8 cellular contexts compared by ENCODE assay signal in the genomic region with DNA sequence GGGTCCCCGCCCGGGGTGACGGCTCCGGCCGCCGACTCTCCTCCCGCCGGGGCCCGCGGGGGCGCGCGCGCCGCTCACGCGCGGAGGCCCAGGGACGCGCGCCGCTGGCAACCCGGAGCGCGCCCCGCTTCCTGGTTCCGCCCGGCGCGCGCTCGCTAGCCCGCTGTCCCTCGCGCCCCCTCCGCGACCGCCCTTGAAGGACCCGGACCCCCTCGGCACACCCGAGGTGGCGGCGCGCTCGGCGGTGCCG. TPM values are rescaled to one million over a fixed set of nuclear protein-coding genes. Genes with fewer than 3 reads are reported as not detected.
DNase-seq lines count a peak whose midpoint lies in the region; ATAC-seq, FAIRE-seq and TF ChIP-seq lines count a peak whose summit lies in the region.

A gene (minus strand): TSS at position 33 of the 250 bp plus-strand sequence. CDS start 44,264 bp downstream, outside the sequence.

- peaks cover 36% of the 10 kb centered on the region for H3K4me1 ChIP-seq in HEK293 (ENCODE audit: control insufficient read depth, insufficient read depth, low read length)
- peaks cover 63% of the 10 kb centered on the region for H3K4me1 ChIP-seq in HepG2 (ENCODE audit: insufficient read depth, low read length)

- H3K27ac ChIP-seq in HEK293 (ENCODE audit: extremely low read depth, low read depth, low read length) (peak within 1 kb of the TSS; percentile 85; the same call in 1 of the 2 replicates), HepG2 (ENCODE audit: extremely low read length, insufficient read depth, low read length) (peak within 1 kb of the TSS; percentile 94)

- no peaks in the 10 kb centered on the region for H3K9me3 ChIP-seq in HEK293 (ENCODE audit: control insufficient read depth, insufficient read depth, low read depth, low read length)
- no peaks in the 10 kb centered on the region for H3K9me3 ChIP-seq in HepG2 (ENCODE audit: low read length)

- in situ Hi-C loops in HepG2 (cut with HindIII; ENCODE audit: extremely low pct_ligation_motif_present, low pct_unique_long_range_greater_than_20kb) = no loop called here

- H3K36me3 ChIP-seq in HEK293 (ENCODE audit: control insufficient read depth in 2 of 2, insufficient read depth in 1 of 2, low read length in 2 of 2) (no peaks in the 10 kb centered on the region), HepG2 (replicated peaks in 1 of 2; ENCODE audit: control insufficient read depth in 1 of 2, insufficient read depth in 2 of 2, low read length in 2 of 2) (no peaks in the 10 kb centered on the region)

- peak within 1 kb of the TSS; percentile 92 for H3K9ac ChIP-seq in HepG2 (ENCODE audit: insufficient read depth, low read depth, low read length)

- peaks cover 7% of the 10 kb centered on the region for H3K36me3 Mint-ChIP-seq in dendritic cell treated with granulocyte-macrophage colony-stimulating factor and Interleukin-4, amounts not matched to agents 40 ng/mL and 50 ng/mL, for 4 days (ENCODE audit: low read depth)

- H3K4me3 Mint-ChIP-seq in dendritic cell treated with granulocyte-macrophage colony-stimulating factor and Interleukin-4, amounts not matched to agents 40 ng/mL and 50 ng/mL, for 4 days = peak within 1 kb of the TSS; percentile 89

- H3K4me1 Mint-ChIP-seq in dendritic cell treated with granulocyte-macrophage colony-stimulating factor and Interleukin-4, amounts not matched to agents 40 ng/mL and 50 ng/mL, for 4 days (ENCODE audit: low read depth) = peaks cover 51% of the 10 kb centered on the region

- H3K27me3 Mint-ChIP-seq in dendritic cell treated with granulocyte-macrophage colony-stimulating factor and Interleukin-4, amounts not matched to agents 40 ng/mL and 50 ng/mL, for 4 days = peaks cover 5% of the 10 kb centered on the region

- no TSS peak for BruUV-seq in HepG2 (replicated peaks; lab: Mats Ljungman, UMichigan)

- no peaks in the 10 kb centered on the region for H3K9me3 Mint-ChIP-seq in dendritic cell treated with granulocyte-macrophage colony-stimulating factor and Interleukin-4, amounts not matched to agents 40 ng/mL and 50 ng/mL, for 4 days

- H3K4me3 ChIP-seq in HEK293 (ENCODE audit: low read depth, low read length) (peak within 1 kb of the TSS; percentile 84), HepG2 (replicated peaks in 1 of 3; ENCODE audit: insufficient read depth in 1 of 3, low read depth in 2 of 3, low read length in 3 of 3) (peak within 1 kb of the TSS; percentile 81 to 96 (median 91))

- TF ChIP-seq CTCF in GM10266 (IDR thresholded peaks at IDR 0.05; ENCODE audit: control insufficient read depth, insufficient read depth, low read depth, missing control alignments) = no peak
- TF ChIP-seq CTCF in HEK293 (tag by site-specific recombination; IDR thresholded peaks at IDR 0.05) = no peak
- TF ChIP-seq CTCF in HepG2 (CRISPR knock-in tag; IDR thresholded peaks at IDR 0.05) = no peak

- no CpG with 5 or more reads among the region's 47 CpGs for WGBS in HepG2 (ENCODE audit: low lambda C conversion rate)

- no peak for FAIRE-seq in HepG2 (lab: Jason Lieb, UNC)

- ATAC-seq in HepG2 = peak; percentile 20; the same call in 2 of the 3 replicates

- TF ChIP-seq RAD21 in HepG2 (CRISPR knock-in tag; IDR thresholded peaks at IDR 0.05) = no peak

- TF ChIP-seq EP300 in HepG2 (IDR thresholded peaks at IDR 0.05; ENCODE audit: low read depth in 2 of 2, low read length in 2 of 2) (no peak), HepG2 (CRISPR knock-in tag; IDR thresholded peaks at IDR 0.05; ENCODE audit: borderline replicate concordance) (no peak)

- peak within 1 kb of the TSS; percentile 97 for H3K4me2 ChIP-seq in HepG2 (ENCODE audit: low read depth, low read length)

- intact Hi-C loops in dendritic cell treated with granulocyte-macrophage colony-stimulating factor and Interleukin-4, amounts not matched to agents 40 ng/mL and 50 ng/mL, for 4 days (cut with micrococcal nuclease) = loop anchor here (10.0 kb wide), 1 partner anchor 51 kb away; no protein-coding TSS in a partner anchor
- intact Hi-C loops in HepG2 (cut with micrococcal nuclease; ENCODE audit: unreplicated experiment) = no loop called here

- POLR2A ChIA-PET in HEK293 (lab: Yijun Ruan, JAX) (interaction anchor here (0.6 to 1.7 kb wide), 3 partner anchors 33 to 255 kb away, joined by 3 to 5 read pairs (median 3); no protein-coding TSS in a partner anchor), HepG2 (lab: Yijun Ruan, JAX) (interaction anchor here (1.2 to 3.6 kb wide), 5 partner anchors 28 to 588 kb away, joined by 3 to 21 read pairs (median 4); no protein-coding TSS in a partner anchor)

- H3K79me2 ChIP-seq in HepG2 (ENCODE audit: insufficient read depth, low read length) = peaks cover 45% of the 10 kb centered on the region

- H3K27me3 ChIP-seq in HepG2 (ENCODE audit: control insufficient read depth in 1 of 2, insufficient read depth in 2 of 2, low read length in 2 of 2) = peaks cover 0 to 9% of the 10 kb centered on the region in 2 experiments; a peak in 2 of 5 replicates

- TF ChIP-seq POLR2A in HepG2 (IDR thresholded peaks at IDR 0.05; ENCODE audit: insufficient read depth in 1 of 2, low read depth in 2 of 2, low read length in 2 of 2) = peak in 1 of 2 experiments; percentile 67; a peak in 1 of 4 replicates

- no peak within 1 kb of the TSS for H2AFZ ChIP-seq in HepG2 (ENCODE audit: low read length)

- H4K20me1 ChIP-seq in HepG2 (ENCODE audit: insufficient read depth, low read length) = no peaks in the 10 kb centered on the region; the same call in 1 of the 2 replicates

- H3K27ac Mint-ChIP-seq in dendritic cell treated with granulocyte-macrophage colony-stimulating factor and Interleukin-4, amounts not matched to agents 40 ng/mL and 50 ng/mL, for 4 days = peak within 1 kb of the TSS; percentile 83

- DNase-seq in GM10266 (ENCODE audit: extremely low spot score) = peak; percentile 95
- DNase-seq in NCI-H2196 treated with DMSO at 0.1 percent for 48 hours (lab: John Stamatoyannopoulos, UW; ENCODE audit: unreplicated experiment) = peak; percentile 21
- peak; percentile 58 for DNase-seq in activated CD4-positive, alpha-beta T cell treated with anti-CD3 and anti-CD28 coated beads, Interleukin-2, amount 50 U/mL, for 1 hour
- no peak for DNase-seq in HepG2 (ENCODE audit: low spot score)
- DNase-seq in stimulated activated CD4-positive, alpha-beta T cell treated with anti-CD3 and anti-CD28 coated beads, Interleukin-4, amount 100 ng/mL, for 4 hours = peak; percentile 54 to 70
- no peak for DNase-seq in foreskin melanocyte

- CTCF ChIA-PET in HEK293 (lab: Yijun Ruan, JAX) (interaction anchor here (1.0 to 1.8 kb wide), 2 partner anchors 54 to 251 kb away, joined by 3 to 9 read pairs; no protein-coding TSS in a partner anchor), HepG2 (lab: Yijun Ruan, JAX; ENCODE audit: low intra/inter-chr PET ratio, low total read pairs) (no interaction called here)

TF ChIP-seq in HepG2, 621 proteins besides CTCF, POLR2A, EP300 and RAD21 (continues in another document):
- TF ChIP-seq ZNF24 (IDR thresholded peaks at IDR 0.05) = no peak
- TF ChIP-seq ZNF546 (CRISPR knock-in tag; conservative IDR thresholded peaks at IDR 0.05) = no peak
- TF ChIP-seq ZSCAN9 (CRISPR knock-in tag; IDR thresholded peaks at IDR 0.05; ENCODE audit: borderline replicate concordance) = no peak
- TF ChIP-seq PRPF4 (IDR thresholded peaks at IDR 0.05; ENCODE audit: low read depth, low read length, poor library complexity, severe bottlenecking) = no peak
- TF ChIP-seq, protein P1, sequence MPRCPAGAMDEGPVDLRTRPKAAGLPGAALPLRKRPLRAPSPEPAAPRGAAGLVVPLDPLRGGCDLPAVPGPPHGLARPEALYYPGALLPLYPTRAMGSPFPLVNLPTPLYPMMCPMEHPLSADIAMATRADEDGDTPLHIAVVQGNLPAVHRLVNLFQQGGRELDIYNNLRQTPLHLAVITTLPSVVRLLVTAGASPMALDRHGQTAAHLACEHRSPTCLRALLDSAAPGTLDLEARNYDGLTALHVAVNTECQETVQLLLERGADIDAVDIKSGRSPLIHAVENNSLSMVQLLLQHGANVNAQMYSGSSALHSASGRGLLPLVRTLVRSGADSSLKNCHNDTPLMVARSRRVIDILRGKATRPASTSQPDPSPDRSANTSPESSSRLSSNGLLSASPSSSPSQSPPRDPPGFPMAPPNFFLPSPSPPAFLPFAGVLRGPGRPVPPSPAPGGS (CRISPR knock-in tag; IDR thresholded peaks at IDR 0.05) = 0 out of 2 replicates have a peak, but pooled peaks have one; percentile 50
- TF ChIP-seq CENPT (CRISPR knock-in tag; IDR thresholded peaks at IDR 0.05; ENCODE audit: low read depth) = 0 out of 2 replicates have a peak, but pooled peaks have one; percentile 50
- TF ChIP-seq ZNF446 (CRISPR knock-in tag; IDR thresholded peaks at IDR 0.05) = peak; percentile 60; the same call in 1 of the 2 replicates
- peak; percentile 57; the same call in 1 of the 2 replicates for TF ChIP-seq SIN3A (IDR thresholded peaks at IDR 0.05; ENCODE audit: borderline replicate concordance, low read depth, low read length)
- no peak for TF ChIP-seq ZNF577 (CRISPR knock-in tag; IDR thresholded peaks at IDR 0.05; ENCODE audit: borderline replicate concordance, low read depth)
- TF ChIP-seq JUN (CRISPR knock-in tag; IDR thresholded peaks at IDR 0.05) = no peak

RNA-seq across cellular contexts. Expression of the gene that starts here (rescaled TPM):
- total RNA-seq in HepG2 (2016; rRNA removed; fragmentation: Illumina TruSeq; extraction: Trizol) = 17.2 and 21.0 TPM in 2 replicates
- 8.8 and 10.4 TPM in 2 replicates for total RNA-seq in HepG2 (2016; cell fraction: cytosol; rRNA removed; fragmentation: Illumina TruSeq; extraction: Trizol; ENCODE audit: low read depth)
- 14.8 and 23.5 TPM in 2 replicates for total RNA-seq in HepG2 (2016; cell fraction: insoluble cytoplasmic fraction; rRNA removed; fragmentation: Illumina TruSeq; extraction: Trizol)
- 13.7 and 14.6 TPM in 2 replicates for total RNA-seq in HepG2 (2016; cell fraction: membrane; rRNA removed; fragmentation: Illumina TruSeq; extraction: Trizol)
- 21.1 and 22.8 TPM in 2 replicates for total RNA-seq in HepG2 (2016; cell fraction: nucleus; rRNA removed; fragmentation: Illumina TruSeq; extraction: Trizol)
- 42.8 and 44.8 TPM in 2 replicates for polyA plus RNA-seq in HepG2 (2011; rRNA removed)
- 18.5 and 22.6 TPM in 2 replicates for polyA plus RNA-seq in HepG2 (2011; cell fraction: cytosol; rRNA removed)
- polyA plus RNA-seq in HepG2 (2011; cell fraction: nucleus; rRNA removed) = 110 and 115 TPM in 2 replicates
- polyA plus RNA-seq in HepG2 (2012) = 27.0 and 34.0 TPM in 2 replicates
- polyA plus RNA-seq in HepG2 (2016; cell fraction: cytosol; fragmentation: Illumina TruSeq; extraction: Trizol; ENCODE audit: low read depth) = 3.0 and 3.2 TPM in 2 replicates
- 13.9 and 18.4 TPM in 2 replicates for polyA plus RNA-seq in HepG2 (2016; cell fraction: insoluble cytoplasmic fraction; fragmentation: Illumina TruSeq; extraction: Trizol; ENCODE audit: low read depth)
- 8.2 and 9.4 TPM in 2 replicates for polyA plus RNA-seq in HepG2 (2016; cell fraction: membrane; fragmentation: Illumina TruSeq; extraction: Trizol; ENCODE audit: low read depth)
- polyA plus RNA-seq in HepG2 (2016; cell fraction: nucleus; fragmentation: Illumina TruSeq; extraction: Trizol; ENCODE audit: insufficient read depth, low read depth) = 73.9 and 77.3 TPM in 2 replicates
- polyA minus RNA-seq in HepG2 (2011; rRNA and poly(A)+ RNA removed; ENCODE audit: low replicate concordance) = 35.0 and 59.1 TPM in 2 replicates
- 14.9 and 16.6 TPM in 2 replicates for polyA minus RNA-seq in HepG2 (2011; cell fraction: cytosol; rRNA and poly(A)+ RNA removed)
- polyA minus RNA-seq in HepG2 (2011; cell fraction: nucleus; rRNA and poly(A)+ RNA removed) = 36.8 and 37.1 TPM in 2 replicates

Comparison
In these comparisons a context has a peak if more than half of its experiments do, and no peak if none do; other contexts are left out.
1. DNase-seq: peak in GM10266 (single experiment), NCI-H2196 treated with DMSO at 0.1 percent for 48 hours (single experiment), activated CD4-positive, alpha-beta T cell treated with anti-CD3 and anti-CD28 coated beads, Interleukin-2, amount 50 U/mL, for 1 hour (single experiment) and stimulated activated CD4-positive, alpha-beta T cell treated with anti-CD3 and anti-CD28 coated beads, Interleukin-4, amount 100 ng/mL, for 4 hours (2 of 2); none in HepG2 (single experiment) and foreskin melanocyte (single experiment).